ENCODE assay signal across 8 cellular contexts in genomic region chr19:47047931-47048399, GRCh38. TPM values are rescaled to one million over a fixed set of nuclear protein-coding genes. Genes with fewer than 3 reads are reported as not detected.
DNase-seq lines count a peak whose midpoint lies in the region; ATAC-seq and TF ChIP-seq lines count a peak whose summit lies in the region.

No MANE protein-coding gene starts in this region.

- POLR2A ChIA-PET in activated CD4-positive, alpha-beta memory T cell treated with anti-CD3 and anti-CD28 coated beads, Interleukin-2, amount 10 ng/mL, durations not matched to agents 7 days and 5 days (lab: Charles Lee), result interaction anchor here (0.6 to 2.1 kb wide), 17 partner anchors 9 to 208 kb away, joined by 3 to 11 read pairs (median 3); partner anchors contain the start of genes ARHGAP35, CCDC9, SAE1 and ZC3H4

- H3K27me3 ChIP-seq in BE2C (no peaks in the 10 kb centered on the region), lung (ENCODE audit: control insufficient read depth, insufficient read depth) (no peaks in the 10 kb centered on the region)

- H3K9me3 Mint-ChIP-seq in activated CD4-positive, alpha-beta memory T cell treated with anti-CD3 and anti-CD28 coated beads, Interleukin-2, amount 10 ng/mL, durations not matched to agents 7 days and 5 days, result no peaks in the 10 kb centered on the region

- peaks cover 5% of the 10 kb centered on the region for H3K36me3 Mint-ChIP-seq in activated CD4-positive, alpha-beta memory T cell treated with anti-CD3 and anti-CD28 coated beads, Interleukin-2, amount 10 ng/mL, durations not matched to agents 7 days and 5 days (ENCODE audit: low read depth)

- H3K9me3 ChIP-seq in BE2C (no peaks in the 10 kb centered on the region), lung (ENCODE audit: control insufficient read depth in 2 of 2, insufficient read depth in 1 of 2, low read length in 1 of 2) (no peaks in the 10 kb centered on the region)

- 0 to 1% methylated on average over 32 of the region's 32 CpGs for WGBS in lung, 2 donors

- H3K4me1 ChIP-seq in BE2C (no peaks in the 10 kb centered on the region), lung (ENCODE audit: control insufficient read depth in 2 of 2, insufficient read depth in 2 of 2, low read length in 2 of 2) (peaks cover 0 to 7% of the 10 kb centered on the region in 2 donors)

- peak overlapping the region; percentile 92 for H3K27ac Mint-ChIP-seq in activated CD4-positive, alpha-beta memory T cell treated with anti-CD3 and anti-CD28 coated beads, Interleukin-2, amount 10 ng/mL, durations not matched to agents 7 days and 5 days

- H3K36me3 ChIP-seq in BE2C, result no peaks in the 10 kb centered on the region; the same call in 1 of the 2 replicates
- peaks cover 0 to 6% of the 10 kb centered on the region in 2 donors for H3K36me3 ChIP-seq in lung (ENCODE audit: control insufficient read depth in 2 of 2, insufficient read depth in 2 of 2, low read length in 2 of 2)

- DNase-seq in BE2C (peak; percentile 86), GM19240 (ENCODE audit: insufficient read length, low spot score) (peak; percentile 97), NCI-H774 (lab: John Stamatoyannopoulos, UW) (peak; percentile 89), lung (ENCODE audit: low spot score) (peak; percentile 87)
- peak; percentile 86 for DNase-seq in activated CD4-positive, alpha-beta memory T cell treated with anti-CD3 and anti-CD28 coated beads, Interleukin-2, amount 10 ng/mL, durations not matched to agents 7 days and 5 days
- peak; percentile 51 for DNase-seq in effector CD4-positive, alpha-beta T cell
- peak; percentile 33 to 36 (median 33) for DNase-seq in stimulated activated CD4-positive, alpha-beta T cell treated with anti-CD3 and anti-CD28 coated beads, TNF-alpha, amount 100 ng/mL, for 4 hours (ENCODE audit: low read depth in 3 of 3)

- peaks cover 19% of the 10 kb centered on the region for H3K4me1 Mint-ChIP-seq in activated CD4-positive, alpha-beta memory T cell treated with anti-CD3 and anti-CD28 coated beads, Interleukin-2, amount 10 ng/mL, durations not matched to agents 7 days and 5 days

- H3K4me3 ChIP-seq in BE2C (ENCODE audit: low read depth, low read length), result peak overlapping the region; percentile 80
- H3K4me3 ChIP-seq in lung, result peak overlapping the region; percentile 74

- H3K27me3 Mint-ChIP-seq in activated CD4-positive, alpha-beta memory T cell treated with anti-CD3 and anti-CD28 coated beads, Interleukin-2, amount 10 ng/mL, durations not matched to agents 7 days and 5 days, result no peaks in the 10 kb centered on the region

- CTCF ChIA-PET in activated CD4-positive, alpha-beta memory T cell treated with anti-CD3 and anti-CD28 coated beads, Interleukin-2, amount 10 ng/mL, durations not matched to agents 7 days and 5 days (lab: Charles Lee), result interaction anchor here (0.7 to 1.6 kb wide), 7 partner anchors 11 to 196 kb away, joined by 3 to 11 read pairs (median 4); no protein-coding TSS in a partner anchor

- no peak for TF ChIP-seq CTCF in BE2C (IDR thresholded peaks at IDR 0.05; ENCODE audit: low read depth, low read length)
- TF ChIP-seq CTCF in lung (IDR thresholded peaks at IDR 0.05; ENCODE audit: control extremely low read depth, extremely low read depth), result no peak

- ATAC-seq in HG03520 (IDR thresholded peaks at IDR 0.05; ENCODE audit: unreplicated experiment) (peak; percentile 35), lung (ENCODE audit: insufficient read depth, low FRiP score) (peak; percentile 75)

- peak overlapping the region; percentile 70 to 83 for H3K27ac ChIP-seq in lung (ENCODE audit: low read depth in 1 of 2, low read length in 1 of 2)

- H3K4me3 Mint-ChIP-seq in activated CD4-positive, alpha-beta memory T cell treated with anti-CD3 and anti-CD28 coated beads, Interleukin-2, amount 10 ng/mL, durations not matched to agents 7 days and 5 days, result peak overlapping the region; percentile 99

RNA-seq across cellular contexts. Expression of gene TMEM160, which starts 0.5 kb away (rescaled TPM):
- 137 TPM for polyA plus RNA-seq in BE2C (2012; ENCODE audit: insufficient read depth, insufficient read length, low read depth)
- total RNA-seq in activated CD4-positive, alpha-beta memory T cell treated with anti-CD3 and anti-CD28 coated beads, Interleukin-2, amount 10 ng/mL, durations not matched to agents 7 days and 5 days, result 10 to 100 TPM; 56.2 to 56.3 TPM
- 10 to 100 TPM; 12.4 to 42.4 TPM for total RNA-seq in lung
- polyA plus RNA-seq in lung, result 10 to 100 TPM; 10.1 to 54.4 TPM

RNA-seq across cellular contexts. Expression of gene NPAS1, which starts 28.3 kb away (rescaled TPM):
- polyA plus RNA-seq in BE2C (2012; ENCODE audit: insufficient read depth, insufficient read length, low read depth), result 1.4 TPM
- total RNA-seq in activated CD4-positive, alpha-beta memory T cell treated with anti-CD3 and anti-CD28 coated beads, Interleukin-2, amount 10 ng/mL, durations not matched to agents 7 days and 5 days, result under 1 TPM; 0.20 to 0.48 TPM
- 1 to 10 TPM in 1 of 2 donors, under 1 TPM in 1; 0.31 to 1.0 TPM for total RNA-seq in lung
- 1 to 10 TPM in 1 of 2 donors, under 1 TPM in 1; 0.35 to 1.2 TPM for polyA plus RNA-seq in lung

Comparison
In these comparisons a context has a peak if more than half of its experiments do, and no peak if none do; other contexts are left out.
1. Peak in every context shown above with its lines: DNase-seq, ATAC-seq, H3K4me3 ChIP-seq and H3K27ac ChIP-seq.
2. DNase-seq: peak in every context shown above with its lines; median percentile 97 in GM19240; 89 in NCI-H774; 87 in lung; 86 in BE2C; 86 in activated CD4-positive, alpha-beta memory T cell treated with anti-CD3 and anti-CD28 coated beads, Interleukin-2, amount 10 ng/mL, durations not matched to agents 7 days and 5 days; 51 in effector CD4-positive, alpha-beta T cell; 33 in stimulated activated CD4-positive, alpha-beta T cell treated with anti-CD3 and anti-CD28 coated beads, TNF-alpha, amount 100 ng/mL, for 4 hours.